In genomic region chr4:83501671-83502070, GRCh38 we compare ENCODE assay signal across 4 cellular contexts. TPM values are rescaled to one million over a fixed set of nuclear protein-coding genes. Genes with fewer than 3 reads are reported as not detected.
"Had no signal": no experiment of that assay in that cellular context is flagged by ENCODE, and none has a peak within 500 bp of the region (broad histone marks: within the 10 kb centered on the region; RNA-seq: fewer than 3 reads in every experiment).

No MANE protein-coding gene starts in this region.

RNA-seq across cellular contexts. Expression of gene GPAT3, which starts 34.2 kb away (rescaled TPM):
- total RNA-seq: neural crest cell, occipital lobe, osteocyte had no signal
- polyA plus RNA-seq: neural cell had no signal
